ENCODE assay signal across 11 cellular contexts in the genomic region with DNA sequence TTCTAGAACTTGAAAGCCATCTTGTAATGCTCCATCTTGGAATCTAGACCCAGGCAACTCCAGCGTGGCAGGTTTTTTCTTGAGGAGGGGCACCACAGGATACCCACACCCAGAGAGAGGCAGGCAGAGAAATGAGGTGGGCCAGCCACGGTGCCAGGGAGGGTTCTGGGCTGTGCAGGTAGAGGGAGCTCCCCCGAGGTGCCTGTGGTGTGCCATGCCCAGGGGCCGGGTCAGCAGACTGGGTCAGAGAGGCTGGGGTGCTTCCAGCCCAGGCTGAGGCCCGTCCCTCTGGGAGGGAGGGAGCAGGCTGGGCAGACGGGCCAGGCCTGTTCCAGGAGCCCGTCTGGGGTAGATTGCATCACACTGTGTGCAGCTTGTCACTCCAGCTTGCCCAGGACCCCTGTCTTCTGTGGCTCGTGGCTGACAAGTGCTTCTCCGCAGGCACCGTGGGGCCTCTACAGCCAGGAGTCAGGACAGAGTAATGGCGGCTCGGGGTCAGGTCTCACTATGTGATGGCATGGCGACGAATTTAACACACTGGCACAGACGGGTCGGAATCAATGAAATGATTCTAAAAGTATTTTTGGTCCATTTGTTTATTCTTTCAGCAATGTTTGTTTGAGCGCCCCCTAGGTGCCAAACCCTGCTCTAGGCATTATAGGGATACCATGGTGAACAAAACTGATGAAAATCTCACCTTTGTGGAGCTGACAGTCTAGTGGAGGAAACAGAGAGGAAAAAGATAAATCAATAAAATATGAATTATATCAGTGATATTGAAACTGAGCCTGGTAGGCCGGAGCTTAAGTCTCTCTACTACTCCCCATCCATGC.
A peak's percentile ranks its signal among the peaks of the same experiment; 100 is the strongest.
DNase-seq lines count a peak whose midpoint lies in the region; ATAC-seq and TF ChIP-seq lines count a peak whose summit lies in the region.
"Had no signal": no experiment of that assay in that cellular context is flagged by ENCODE, and none has a peak within 500 bp of the region (broad histone marks: within the 10 kb centered on the region; RNA-seq: fewer than 3 reads in every experiment).

No MANE protein-coding gene starts in this region.

- peaks cover 29% of the 10 kb centered on the region for H3K4me1 Mint-ChIP-seq in CD8-positive, alpha-beta T cell (ENCODE audit: low read depth)

- in situ Hi-C loops in SK-MEL-5 (cut with HindIII; ENCODE audit: low pct_unique_long_range_greater_than_20kb, low sequenced_read_pairs) = no loop called here

- peaks cover 4% of the 10 kb centered on the region for H3K9me3 Mint-ChIP-seq in CD8-positive, alpha-beta T cell

- CTCF ChIA-PET in CD8-positive, alpha-beta T cell (lab: Charles Lee) = interaction anchor here (0.8 to 2.9 kb wide), 12 partner anchors 9 to 67 kb away, joined by 3 to 22 read pairs (median 5); no protein-coding TSS in a partner anchor

- no peak overlapping the region for H3K4me2 ChIP-seq in mesendoderm (ENCODE audit: low read length)

- H3K9ac ChIP-seq in mesendoderm (ENCODE audit: low read length) = no peak overlapping the region

- intact Hi-C loops in CD8-positive, alpha-beta T cell (cut with DNase I, micrococcal nuclease) = no loop called here

- no peak overlapping the region for H4K8ac ChIP-seq in mesendoderm (ENCODE audit: low read depth, low read length)

- H4K5ac ChIP-seq in mesendoderm (ENCODE audit: low read length) = no peak overlapping the region

- no peak overlapping the region for H2BK5ac ChIP-seq in mesendoderm (ENCODE audit: low read length)

- no peak overlapping the region for H3K27ac ChIP-seq in CD8-positive, alpha-beta T cell (ENCODE audit: low read depth, low read length)
- H3K27ac ChIP-seq in mesendoderm (ENCODE audit: low read depth, low read length) = no peak overlapping the region
- H3K27ac ChIP-seq: neutrophil had no signal

- peaks cover 33% of the 10 kb centered on the region for H3K4me1 ChIP-seq in CD8-positive, alpha-beta T cell (ENCODE audit: insufficient read depth, low read length)
- H3K4me1 ChIP-seq in mesendoderm (ENCODE audit: control insufficient read depth, low read depth, low read length) = peaks cover 3% of the 10 kb centered on the region

- no peak for ATAC-seq in CD8-positive, alpha-beta T cell
- no peak for ATAC-seq in omental fat pad (ENCODE audit: low FRiP score)

- no peak for DNase-seq in CD8-positive, alpha-beta T cell
- DNase-seq in SK-MEL-5 (ENCODE audit: low read depth, low spot score) (peak; percentile 26), mesendoderm (peak; percentile 28), omental fat pad (ENCODE audit: low spot score) (no peak), GF-D8 (lab: John Stamatoyannopoulos, UW) (no peak), NCI-H345 (lab: John Stamatoyannopoulos, UW) (no peak)
- DNase-seq: GOT3, NCI-H2171 treated with DMSO at 0.1 percent for 48 hours had no signal

- peak overlapping the region; percentile 77 for H3K27ac Mint-ChIP-seq in CD8-positive, alpha-beta T cell
- H3K27ac Mint-ChIP-seq: T-helper 1 cell treated with Interleukin-12 subunit alpha and Interleukin-12 subunit beta and Interleukin-4 antibody, amounts not matched to agents 30 μg/mL and 1 μg/mL, for 36 hours had no signal

- no peak overlapping the region for H2BK120ac ChIP-seq in mesendoderm (ENCODE audit: low read depth, low read length)

- no peaks in the 10 kb centered on the region for H3K79me1 ChIP-seq in mesendoderm (ENCODE audit: low read length)

- H3K79me2 ChIP-seq in mesendoderm (ENCODE audit: control insufficient read depth, insufficient read depth, low read length) = no peaks in the 10 kb centered on the region

- H2BK15ac ChIP-seq in mesendoderm (replicated peaks; ENCODE audit: low read depth) = no peak overlapping the region

- no peak overlapping the region for H3K23ac ChIP-seq in mesendoderm (ENCODE audit: low read length)

- TF ChIP-seq CTCF in CD8-positive, alpha-beta T cell (IDR thresholded peaks at IDR 0.05) = no peak
- peak; percentile 18; the same call in 1 of the 3 replicates for TF ChIP-seq CTCF in GM12872 (IDR thresholded peaks at IDR 0.05; ENCODE audit: insufficient read depth, low read depth, low read length)
- no peak for TF ChIP-seq CTCF in omental fat pad (IDR thresholded peaks at IDR 0.05)

- H3K18ac ChIP-seq in mesendoderm (ENCODE audit: low read length) = no peak overlapping the region

- no peaks in the 10 kb centered on the region for H3K9me3 ChIP-seq in CD8-positive, alpha-beta T cell (ENCODE audit: low read length)
- H3K9me3 ChIP-seq: neutrophil had no signal

- POLR2A ChIA-PET in CD8-positive, alpha-beta T cell (lab: Charles Lee) = interaction anchor here (1.4 to 2.5 kb wide), 3 partner anchors 16 to 18 kb away, joined by 5 to 14 read pairs (median 7); no protein-coding TSS in a partner anchor

- H3K36me3 Mint-ChIP-seq in CD8-positive, alpha-beta T cell = no peaks in the 10 kb centered on the region

- no peaks in the 10 kb centered on the region for H3K36me3 ChIP-seq in CD8-positive, alpha-beta T cell (ENCODE audit: insufficient read depth, low read length)
- H3K36me3 ChIP-seq in mesendoderm (ENCODE audit: control insufficient read depth, insufficient read depth, low read length) = no peaks in the 10 kb centered on the region
- H3K36me3 ChIP-seq: neutrophil had no signal

- H2AK5ac ChIP-seq in mesendoderm (ENCODE audit: low read length) = no peak overlapping the region

- no CpG with 5 or more reads among the region's 18 CpGs for WGBS in mesendoderm (ENCODE audit: extremely low coverage, insufficient coverage, low lambda C conversion rate)

- peak overlapping the region; percentile 74 for H3K4me3 Mint-ChIP-seq in CD8-positive, alpha-beta T cell

- no peak overlapping the region for H3K4ac ChIP-seq in mesendoderm (ENCODE audit: low read depth, low read length)

- no peaks in the 10 kb centered on the region for H3K27me3 Mint-ChIP-seq in CD8-positive, alpha-beta T cell (ENCODE audit: low read depth)

- H3K56ac ChIP-seq in mesendoderm (ENCODE audit: low read length) = no peak overlapping the region

- H3K4me3 ChIP-seq in CD8-positive, alpha-beta T cell (ENCODE audit: low read depth, low read length) = no peak overlapping the region
- H3K4me3 ChIP-seq in mesendoderm (ENCODE audit: low read length) = no peak overlapping the region

- H3K27me3 ChIP-seq in CD8-positive, alpha-beta T cell (ENCODE audit: insufficient read depth, low read length) = no peaks in the 10 kb centered on the region
- no peaks in the 10 kb centered on the region for H3K27me3 ChIP-seq in mesendoderm (ENCODE audit: insufficient read depth, low read length, poor library complexity)

Comparison
In these comparisons a context has a peak if more than half of its experiments do, and no peak if none do; other contexts are left out.
1. DNase-seq: peak in SK-MEL-5 (single experiment) and mesendoderm (single experiment); none in CD8-positive, alpha-beta T cell (0 of 7), omental fat pad (single experiment), GF-D8 (single experiment) and NCI-H345 (single experiment).